Comparison of ENCODE assay signal across 8 cellular contexts in the genomic region with DNA sequence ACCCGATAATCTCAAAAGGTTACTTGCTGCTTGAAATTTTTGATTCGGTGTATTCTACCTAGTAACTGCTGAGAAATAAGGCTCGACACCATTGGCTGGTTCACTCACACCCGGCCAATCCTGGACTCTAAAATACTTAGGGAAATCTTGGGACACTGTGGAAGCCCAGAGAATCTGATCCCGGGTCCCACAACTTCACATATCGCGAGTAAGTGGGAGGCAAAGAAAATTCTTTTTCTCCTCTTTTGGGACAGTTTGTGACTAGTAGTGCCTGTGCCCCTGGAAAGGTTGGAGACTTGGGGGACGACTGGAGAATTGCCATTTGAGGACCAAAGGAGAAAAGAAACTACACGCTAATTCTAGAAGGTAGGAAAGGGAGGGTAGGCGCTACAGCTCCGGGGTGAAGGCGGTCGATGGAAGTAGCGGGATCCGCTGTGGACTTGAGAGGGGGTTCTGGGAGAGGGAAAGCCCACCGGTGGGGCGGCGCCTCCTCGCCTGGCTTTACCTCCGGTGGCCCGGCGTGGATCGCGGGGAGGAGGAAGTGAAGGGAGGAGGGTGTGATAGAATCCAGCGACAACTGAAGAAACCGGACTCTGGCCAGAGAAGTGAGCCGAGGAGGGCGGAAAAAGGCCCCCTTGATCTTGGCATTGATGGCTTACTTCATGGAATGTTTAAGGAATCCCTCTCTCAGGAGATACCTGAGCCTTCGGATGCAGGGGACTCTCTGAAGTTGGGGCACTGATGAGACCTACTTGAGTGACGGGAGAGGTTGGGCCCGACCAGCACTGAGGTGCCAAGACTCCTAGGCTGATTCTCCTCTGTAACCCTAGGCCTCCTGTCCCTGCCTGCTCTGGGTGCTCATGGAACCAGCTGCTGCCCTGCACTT. TPM values are rescaled to one million over a fixed set of nuclear protein-coding genes. Genes with fewer than 3 reads are reported as not detected.
DNase-seq lines count a peak whose midpoint lies in the region; ATAC-seq and TF ChIP-seq lines count a peak whose summit lies in the region.

No MANE protein-coding gene starts in this region.

- no peak for TF ChIP-seq CTCF in VCaP (conservative IDR thresholded peaks at IDR 0.05)

- H3K27ac ChIP-seq in VCaP (peak overlapping the region; percentile 41), skeletal muscle tissue (ENCODE audit: low read depth, low read length) (peak overlapping the region; percentile 64)

- H3K9me3 ChIP-seq in skeletal muscle tissue (ENCODE audit: control insufficient read depth in 3 of 3, low read length in 3 of 3), result no peaks in the 10 kb centered on the region

- H3K4me1 ChIP-seq in skeletal muscle tissue (ENCODE audit: control insufficient read depth in 3 of 3, insufficient read depth in 3 of 3, low read length in 3 of 3), result peaks cover 4 to 23% (median 11%) of the 10 kb centered on the region in 3 donors

- H3K27me3 ChIP-seq in skeletal muscle tissue (ENCODE audit: control insufficient read depth in 3 of 3, insufficient read depth in 3 of 3, low read length in 3 of 3), result no peaks in the 10 kb centered on the region

- H3K4me3 ChIP-seq in skeletal muscle tissue (ENCODE audit: low read length in 3 of 3), result peak overlapping the region; percentile 72 to 92 (median 85)

- H3K9ac ChIP-seq in skeletal muscle tissue (ENCODE audit: low read depth in 1 of 3, low read length in 3 of 3), result peak overlapping the region; percentile 72 to 95 (median 85)

- DNase-seq in Ammon's horn (ENCODE audit: low spot score) (peak; percentile 91), NCI-H2227 (lab: John Stamatoyannopoulos, UW; ENCODE audit: unreplicated experiment) (peak; percentile 85), cerebellar cortex (ENCODE audit: low spot score) (peak; percentile 94), inferior parietal cortex (ENCODE audit: extremely low spot score) (peak; percentile 84)

- peaks cover 0 to 9% (median 8%) of the 10 kb centered on the region in 3 donors for H3K36me3 ChIP-seq in skeletal muscle tissue (ENCODE audit: control insufficient read depth in 3 of 3, insufficient read depth in 3 of 3, low read length in 3 of 3)

- peak; percentile 92 for ATAC-seq in GM19023 (IDR thresholded peaks at IDR 0.05; ENCODE audit: unreplicated experiment)
- peak; percentile 92 for ATAC-seq in HG03135 (IDR thresholded peaks at IDR 0.05; ENCODE audit: unreplicated experiment)

RNA-seq across cellular contexts. Expression of a gene that starts 18.8 kb away (rescaled TPM):
- 20.9 TPM for total RNA-seq in skeletal muscle tissue

RNA-seq across cellular contexts. Expression of a gene that starts 19.4 kb away (rescaled TPM):
- total RNA-seq in skeletal muscle tissue, result 17.2 TPM

RNA-seq across cellular contexts. Expression of a gene that starts 36.3 kb away (rescaled TPM):
- 8.4 TPM for total RNA-seq in skeletal muscle tissue

RNA-seq across cellular contexts. Expression of a gene that starts 38.6 kb away (rescaled TPM):
- total RNA-seq in skeletal muscle tissue, result 6.3 TPM

RNA-seq across cellular contexts. Expression of a gene that starts 56.5 kb away (rescaled TPM):
- 11.0 TPM for total RNA-seq in skeletal muscle tissue

Comparison
In these comparisons a context has a peak if more than half of its experiments do, and no peak if none do; other contexts are left out.
1. Peak in every context shown above with its lines: DNase-seq, ATAC-seq, H3K4me3 ChIP-seq and H3K27ac ChIP-seq.